ENCODE assay signal across 32 cellular contexts in genomic region chr5:136714286-136714685, GRCh38.
"Had no signal": no experiment of that assay in that cellular context is flagged by ENCODE, and none has a peak within 500 bp of the region (broad histone marks: within the 10 kb centered on the region; RNA-seq: fewer than 3 reads in every experiment).

No MANE protein-coding gene starts in this region.

- FAIRE-seq: astrocyte, bronchial epithelial cell had no signal

- H3K36me3 ChIP-seq: adrenal gland, ascending aorta, brain microvascular endothelial cell, breast epithelium, cardiac muscle cell had no signal

- ATAC-seq: activated naive CD4-positive, alpha-beta T cell treated with anti-CD3 and anti-CD28 coated beads, Interleukin-2, amount 50 U/mL, for 72 hours; activated naive CD8-positive, alpha-beta T cell treated with anti-CD3 and anti-CD28 coated beads, Interleukin-2, amount 50 U/mL, for 24 hours; activated T-cell treated with anti-CD3 and anti-CD28 coated beads, Interleukin-2, amount 50 U/mL, for 4 hours; activated T-cell treated with anti-CD3 and anti-CD28 coated beads, Interleukin-2, amount 50 U/mL, for 72 hours; activated T-helper 17 cell treated with anti-CD3 and anti-CD28 coated beads, Interleukin-2, amount 50 U/mL, for 72 hours; body of pancreas had no signal

- DNase-seq: activated effector memory CD4-positive, alpha-beta T cell treated with anti-CD3 and anti-CD28 coated beads, Interleukin-2, amount 50 U/mL, for 16 hours; activated effector memory CD4-positive, alpha-beta T cell treated with Interleukin-2 at 50 U/mL for 16 hours; activated gamma-delta T cell; activated gamma-delta T cell treated with Interleukin-2 at 50 U/mL for 16 hours; activated naive CD4-positive, alpha-beta T cell; activated naive CD4-positive, alpha-beta T cell treated with anti-CD3 and anti-CD28 coated beads for 36 hours; activated naive CD4-positive, alpha-beta T cell treated with anti-CD3 and anti-CD28 coated beads, Interleukin-2, amount 10 ng/mL, durations not matched to agents 7 days and 5 days; activated naive CD4-positive, alpha-beta T cell treated with anti-CD3 and anti-CD28 coated beads, Interleukin-2, amount 50 U/mL, for 16 hours; activated naive CD4-positive, alpha-beta T cell treated with Interleukin-2 at 50 U/mL for 16 hours; activated naive CD8-positive, alpha-beta T cell treated with anti-CD3 and anti-CD28 coated beads for 36 hours; activated naive CD8-positive, alpha-beta T cell treated with anti-CD3 and anti-CD28 coated beads, Interleukin-2, amount 10 ng/mL, durations not matched to agents 7 days and 5 days; activated naive CD8-positive, alpha-beta T cell treated with anti-CD3 and anti-CD28 coated beads, Interleukin-2, amount 50 U/mL, for 24 hours; activated T-cell treated with anti-CD3 and anti-CD28 coated beads, Interleukin-2, amount 50 U/mL, for 4 hours; activated T-cell treated with anti-CD3 and anti-CD28 coated beads, Interleukin-2, amount 50 U/mL, for 48 hours; activated T-cell treated with anti-CD3 and anti-CD28 coated beads, Interleukin-2, amount 50 U/mL, for 72 hours; adrenal gland; amniotic stem cell; amygdala; anterior cingulate cortex; aorta; body of pancreas; brain microvascular endothelial cell; caudate nucleus; central memory CD4-positive, alpha-beta T cell; cerebellar nuclear complex had no signal

- H3K27me3 ChIP-seq: adrenal gland, ascending aorta, body of pancreas, brain microvascular endothelial cell, breast epithelium, cardiac muscle cell had no signal

- H3K9me3 ChIP-seq: adrenal gland, ascending aorta, body of pancreas, breast epithelium had no signal

- H3K4me1 ChIP-seq: adrenal gland, ascending aorta, body of pancreas, breast epithelium had no signal

- H3K27ac ChIP-seq: adrenal gland, ascending aorta, body of pancreas, brain microvascular endothelial cell, breast epithelium, cardiac muscle cell had no signal

- H3K4me3 ChIP-seq: adrenal gland, ascending aorta, body of pancreas, breast epithelium, cardiac muscle cell had no signal
